9 cellular contexts compared by ENCODE assay signal in the genomic region with DNA sequence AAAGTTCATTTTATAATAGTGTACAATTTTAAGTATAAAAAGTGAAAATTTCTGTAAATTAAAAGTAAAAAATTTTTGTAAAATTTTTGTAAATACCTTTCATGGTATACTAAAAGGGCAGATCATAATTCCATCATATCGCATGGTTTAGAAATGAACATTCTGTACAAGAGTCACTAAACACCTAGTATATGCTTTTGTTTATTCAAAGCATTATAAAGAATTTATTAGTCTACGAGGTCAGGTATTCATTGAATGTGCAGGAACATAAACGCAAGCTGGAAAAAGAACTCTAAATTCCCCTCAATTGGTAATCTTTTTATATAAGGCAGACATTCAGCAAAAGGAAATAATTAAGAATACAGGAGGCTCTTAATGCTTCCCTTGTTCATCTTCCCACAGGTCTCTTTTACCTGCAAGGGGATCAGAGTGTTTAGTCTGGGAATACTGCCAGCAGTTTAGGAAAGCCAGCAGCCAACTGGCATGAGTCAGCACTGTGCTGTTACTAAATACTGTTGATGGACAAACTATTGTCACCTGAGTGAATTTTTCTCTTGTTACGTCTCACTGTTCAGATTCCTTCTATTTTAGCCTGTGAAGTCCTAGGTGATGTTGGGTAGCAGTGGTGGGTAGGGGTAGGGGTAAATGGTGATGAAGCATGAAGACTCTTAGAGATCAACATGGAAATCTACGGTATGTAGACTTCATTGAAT.
DNase-seq lines count a peak whose midpoint lies in the region; TF ChIP-seq lines count a peak whose summit lies in the region.
"Had no signal": no experiment of that assay in that cellular context is flagged by ENCODE, and none has a peak within 500 bp of the region (broad histone marks: within the 10 kb centered on the region; RNA-seq: fewer than 3 reads in every experiment).

No MANE protein-coding gene starts in this region.

- H3K27me3 ChIP-seq in colonic mucosa (no peaks in the 10 kb centered on the region), tibial artery (no peaks in the 10 kb centered on the region)

- H3K36me3 Mint-ChIP-seq in glutamatergic neuron (ENCODE audit: unreplicated experiment) = peaks cover 28% of the 10 kb centered on the region

- no peak overlapping the region for H3K9ac ChIP-seq in colonic mucosa (ENCODE audit: low read depth in 2 of 2, low read length in 2 of 2)

- peaks cover 18% of the 10 kb centered on the region for H3K36me3 ChIP-seq in colonic mucosa
- H3K36me3 ChIP-seq in tibial artery = peaks cover 29 to 71% (median 48%) of the 10 kb centered on the region in 3 donors

- no peak overlapping the region for H3K4me3 Mint-ChIP-seq in glutamatergic neuron (ENCODE audit: unreplicated experiment)
- H3K4me3 Mint-ChIP-seq: stimulated activated naive CD8-positive, alpha-beta T cell treated with anti-CD3 and anti-CD28 coated beads, Interleukin-15, Interleukin-2, amounts not matched to agents 100 ng/mL and 50 ng/mL, for 24 hours had no signal

- DNase-seq in DMS153 (lab: John Stamatoyannopoulos, UW) (peak; percentile 72), NCI-H2107 (lab: John Stamatoyannopoulos, UW) (peak; percentile 24), colonic mucosa (peak; percentile 32), midbrain (lab: John Stamatoyannopoulos, UW) (peak; percentile 13), glutamatergic neuron (no peak), tibial artery (no peak), posterior vena cava (ENCODE audit: low spot score) (no peak), GM20000 (ENCODE audit: low spot score) (no peak)

- H3K9me3 Mint-ChIP-seq in glutamatergic neuron (ENCODE audit: unreplicated experiment) = peaks cover 6% of the 10 kb centered on the region

- H3K4me1 ChIP-seq in colonic mucosa (no peaks in the 10 kb centered on the region), tibial artery (peaks cover 0 to 7% (median 2%) of the 10 kb centered on the region in 4 donors)

- H3K9me3 ChIP-seq in colonic mucosa (no peaks in the 10 kb centered on the region), tibial artery (no peaks in the 10 kb centered on the region)

- intact Hi-C loops in colonic mucosa (cut with DNase I) (no loop called here), tibial artery (cut with DNase I; ENCODE audit: low total_unique reads) (no loop called here), posterior vena cava (cut with DNase I) (no loop called here)

- H3K27ac Mint-ChIP-seq in glutamatergic neuron (ENCODE audit: unreplicated experiment) = no peak overlapping the region
- H3K27ac Mint-ChIP-seq: stimulated activated naive CD8-positive, alpha-beta T cell treated with anti-CD3 and anti-CD28 coated beads, Interleukin-15, Interleukin-2, amounts not matched to agents 100 ng/mL and 50 ng/mL, for 24 hours had no signal

- no peaks in the 10 kb centered on the region for H3K27me3 Mint-ChIP-seq in glutamatergic neuron (ENCODE audit: unreplicated experiment)
- H3K27me3 Mint-ChIP-seq: stimulated activated naive CD8-positive, alpha-beta T cell treated with anti-CD3 and anti-CD28 coated beads, Interleukin-15, Interleukin-2, amounts not matched to agents 100 ng/mL and 50 ng/mL, for 24 hours had no signal

- TF ChIP-seq CTCF in colonic mucosa (IDR thresholded peaks at IDR 0.05) (no peak), glutamatergic neuron (IDR thresholded peaks at IDR 0.05; ENCODE audit: partially characterized antibody, unreplicated experiment) (no peak), tibial artery (IDR thresholded peaks at IDR 0.05) (no peak), GM20000 (IDR thresholded peaks at IDR 0.05; ENCODE audit: extremely low read depth, missing control alignments) (no peak)

- no peaks in the 10 kb centered on the region for H3K4me1 Mint-ChIP-seq in glutamatergic neuron (ENCODE audit: low read depth, unreplicated experiment)

- no peak overlapping the region for H3K27ac ChIP-seq in colonic mucosa
- no peak overlapping the region for H3K27ac ChIP-seq in tibial artery

- H3K4me3 ChIP-seq in colonic mucosa = no peak overlapping the region
- H3K4me3 ChIP-seq in tibial artery = no peak overlapping the region

Comparison
In these comparisons a context has a peak if more than half of its experiments do, and no peak if none do; other contexts are left out.
1. DNase-seq: peak in DMS153 (single experiment), NCI-H2107 (single experiment), colonic mucosa (single experiment) and midbrain (single experiment); none in glutamatergic neuron (single experiment), tibial artery (0 of 2), posterior vena cava (single experiment) and GM20000 (single experiment).